ENCODE assay signal across 8 cellular contexts in the genomic region with DNA sequence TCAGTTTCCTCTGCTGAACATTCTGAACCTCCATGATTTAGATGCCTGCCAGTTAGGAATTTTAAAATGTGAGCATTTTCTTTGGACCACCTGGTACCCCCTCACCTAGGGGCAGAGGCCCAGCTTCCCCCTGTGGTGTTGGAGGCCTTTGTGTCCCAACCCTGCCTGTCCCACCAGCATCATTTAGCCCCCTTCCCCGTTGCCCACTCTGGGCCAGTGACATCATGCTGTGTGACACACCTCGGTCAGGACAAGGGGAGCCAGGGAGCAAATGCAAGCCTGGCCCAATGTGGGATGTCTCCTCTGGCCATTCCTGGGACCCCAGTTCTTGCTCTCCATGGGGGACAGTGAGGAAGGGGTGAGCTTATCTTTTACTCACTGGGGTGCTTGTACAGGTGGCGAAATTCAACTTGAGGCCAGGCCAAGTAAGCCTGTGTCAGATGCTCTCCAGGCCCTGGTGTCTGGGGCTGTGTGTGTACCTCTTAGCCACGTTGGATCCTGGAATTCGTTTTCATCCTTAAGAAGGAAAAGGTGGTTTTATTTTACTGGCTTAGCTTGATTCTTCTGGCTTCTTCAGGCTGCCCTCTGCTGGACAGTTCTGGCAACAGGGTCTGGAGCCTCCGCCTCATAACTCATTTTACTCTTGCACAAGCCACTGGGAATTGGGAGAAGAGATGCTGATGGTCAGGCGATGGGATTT. TPM values are rescaled to one million over a fixed set of nuclear protein-coding genes. Genes with fewer than 3 reads are reported as not detected.
DNase-seq lines count a peak whose midpoint lies in the region; ATAC-seq, FAIRE-seq and TF ChIP-seq lines count a peak whose summit lies in the region.

No MANE protein-coding gene starts in this region.

- H3K9ac ChIP-seq in smooth muscle cell (ENCODE audit: low read depth): no peak overlapping the region

- no peak for TF ChIP-seq POLR2A in GM12891 (IDR thresholded peaks at IDR 0.05; ENCODE audit: low read depth, low read length)

- ATAC-seq in HG02840 (IDR thresholded peaks at IDR 0.05; ENCODE audit: low FRiP score, unreplicated experiment): no peak

- no peaks in the 10 kb centered on the region for H4K20me1 ChIP-seq in smooth muscle cell (ENCODE audit: low read depth)

- no peak overlapping the region for H3K4me2 ChIP-seq in smooth muscle cell

- H3K4me3 ChIP-seq in AG10803 (ENCODE audit: low read length) (no peak overlapping the region), smooth muscle cell (no peak overlapping the region)

- no peak overlapping the region for H3K27ac ChIP-seq in smooth muscle cell (ENCODE audit: low read depth)

- no peak overlapping the region for H2AFZ ChIP-seq in smooth muscle cell (ENCODE audit: low read depth)

- H3K4me1 ChIP-seq in smooth muscle cell (ENCODE audit: low read depth): no peaks in the 10 kb centered on the region

- no peaks in the 10 kb centered on the region for H3K36me3 ChIP-seq in smooth muscle cell (ENCODE audit: low read depth)

- DNase-seq in AG10803 (ENCODE audit: low read depth): peak; percentile 80
- peak; percentile 32 for DNase-seq in GM12891 (ENCODE audit: insufficient read length, low spot score)
- DNase-seq in NCI-H345 treated with DMSO at 0.1 percent for 48 hours (lab: John Stamatoyannopoulos, UW; ENCODE audit: unreplicated experiment): peak; percentile 12
- peak in 36 of 56 donors; percentile 7 to 83 (median 30) for DNase-seq in amygdala (lab: John Stamatoyannopoulos, UW)
- DNase-seq in hepatic stellate cell (ENCODE audit: low spot score): peak; percentile 76
- no peak for DNase-seq in smooth muscle cell (lab: John Stamatoyannopoulos, UW; ENCODE audit: unreplicated experiment)
- no peak for DNase-seq in activated gamma-delta T cell treated with Interleukin-2 at 50 U/mL for 16 hours

- no peaks in the 10 kb centered on the region for H3K9me3 ChIP-seq in smooth muscle cell (replicated peaks; ENCODE audit: low read depth)

- no peaks in the 10 kb centered on the region for H3F3A ChIP-seq in smooth muscle cell (ENCODE audit: low read depth)

- H3K79me2 ChIP-seq in smooth muscle cell (ENCODE audit: low read depth): no peaks in the 10 kb centered on the region

- WGBS in smooth muscle cell (ENCODE audit: low lambda C conversion rate): 71% methylated on average over 7 of the region's 7 CpGs

- peak; percentile 95 for TF ChIP-seq CTCF in AG10803 (conservative IDR thresholded peaks at IDR 0.05; ENCODE audit: low read length)
- TF ChIP-seq CTCF in smooth muscle cell (IDR thresholded peaks at IDR 0.05; ENCODE audit: borderline replicate concordance, insufficient read depth, poor library complexity, severe bottlenecking): peak; percentile 79

- FAIRE-seq in GM12891 (lab: Jason Lieb, UNC): peak; percentile 40

- no peaks in the 10 kb centered on the region for H3K27me3 ChIP-seq in smooth muscle cell (ENCODE audit: low read depth)

TF ChIP-seq in GM12891, 5 proteins besides CTCF, POLR2A, EP300 and RAD21:
- TF ChIP-seq POU2F2 (IDR thresholded peaks at IDR 0.05; ENCODE audit: low read depth, low read length) (no peak), SPI1 (IDR thresholded peaks at IDR 0.05; ENCODE audit: low read depth, low read length) (no peak), TAF1 (IDR thresholded peaks at IDR 0.05; ENCODE audit: low read depth, low read length) (no peak), POLR2AphosphoS5 (IDR thresholded peaks at IDR 0.05; ENCODE audit: low read depth, low read length) (no peak), PAX5 (IDR thresholded peaks at IDR 0.05; ENCODE audit: insufficient read depth, low read length, severe bottlenecking) (no peak)
TF ChIP-seq in GM12891: peak in this region for 0.

RNA-seq across cellular contexts. Expression of a gene that starts 49.7 kb away (rescaled TPM):
- not detected for polyA plus RNA-seq in GM12891 (2012; ENCODE audit: low read depth, missing spikeins)
- total RNA-seq in smooth muscle cell: 0.09 and 0.81 TPM in 2 replicates
- polyA plus RNA-seq in smooth muscle cell: 0.35 and 0.65 TPM in 2 replicates

Comparison
In these comparisons a context has a peak if more than half of its experiments do, and no peak if none do; other contexts are left out.
1. DNase-seq: peak in AG10803 (single experiment), GM12891 (single experiment), NCI-H345 treated with DMSO at 0.1 percent for 48 hours (single experiment), amygdala (36 of 56) and hepatic stellate cell (single experiment); none in smooth muscle cell (single experiment) and activated gamma-delta T cell treated with Interleukin-2 at 50 U/mL for 16 hours (single experiment).